In the genomic region with DNA sequence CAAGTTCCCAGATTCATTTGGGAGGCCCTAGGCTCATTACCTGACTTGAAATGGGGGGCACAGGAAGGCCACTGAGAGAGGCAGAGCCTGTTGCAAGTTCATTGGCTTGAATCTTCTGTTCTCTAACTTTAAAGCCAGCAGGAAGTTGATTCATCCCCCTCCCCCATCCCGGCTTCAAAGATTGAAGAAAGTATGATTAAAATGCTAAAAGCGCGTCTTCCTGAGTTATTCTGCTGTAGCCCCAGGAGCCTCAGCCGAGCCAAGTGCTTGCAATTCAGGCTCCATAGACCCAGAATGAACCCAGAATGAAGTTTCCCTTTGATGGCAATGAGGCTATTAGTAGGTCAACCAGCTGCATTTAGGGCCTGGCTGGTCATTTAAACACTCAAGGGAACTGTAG, we compare ENCODE assay signal across 8 cellular contexts. TPM values are rescaled to one million over a fixed set of nuclear protein-coding genes. Genes with fewer than 3 reads are reported as not detected.
A peak's percentile ranks its signal among the peaks of the same experiment; 100 is the strongest.
DNase-seq lines count a peak whose midpoint lies in the region; TF ChIP-seq lines count a peak whose summit lies in the region.

No MANE protein-coding gene starts in this region.

- no peaks in the 10 kb centered on the region for H3K36me3 ChIP-seq in tibial artery

- TF ChIP-seq CTCF in tibial artery (IDR thresholded peaks at IDR 0.05) = no peak

- peak; percentile 60 for DNase-seq in activated CD8-positive, alpha-beta memory T cell treated with anti-CD3 and anti-CD28 coated beads for 24 hours
- no peak for DNase-seq in activated CD8-positive, alpha-beta memory T cell treated with anti-CD3 and anti-CD28 coated beads, Interleukin-2, amount 50 U/mL, for 48 hours
- peak; percentile 39 for DNase-seq in activated naive CD4-positive, alpha-beta T cell treated with anti-CD3 and anti-CD28 coated beads, Interleukin-2, amount 50 U/mL, for 16 hours
- DNase-seq in iPS DF 4.7 (ENCODE audit: extremely low read depth, low spot score) (peak; percentile 53), tibial artery (peak; percentile 63 to 67), GOT3 (lab: John Stamatoyannopoulos, UW) (no peak), NCI-H2196 (lab: John Stamatoyannopoulos, UW; ENCODE audit: unreplicated experiment) (no peak), occipital lobe (lab: John Stamatoyannopoulos, UW) (no peak)

- intact Hi-C loops in tibial artery (cut with DNase I; ENCODE audit: low total_unique reads) = no loop called here

- no peaks in the 10 kb centered on the region for H3K9me3 ChIP-seq in tibial artery

- H3K4me3 ChIP-seq in tibial artery = no peak overlapping the region

- H3K27ac ChIP-seq in tibial artery = peak overlapping the region; percentile 44 to 57

- no peaks in the 10 kb centered on the region for H3K27me3 ChIP-seq in tibial artery

- peaks cover 0 to 58% (median 6%) of the 10 kb centered on the region in 4 donors for H3K4me1 ChIP-seq in tibial artery

RNA-seq across cellular contexts. Expression of a gene that starts 14.7 kb away (rescaled TPM):
- 6.7 TPM for total RNA-seq in occipital lobe

RNA-seq across cellular contexts. Expression of a gene that starts 43.0 kb away (rescaled TPM):
- total RNA-seq in occipital lobe = 13.9 TPM

Comparison
In these comparisons a context has a peak if more than half of its experiments do, and no peak if none do; other contexts are left out.
1. DNase-seq: peak in activated CD8-positive, alpha-beta memory T cell treated with anti-CD3 and anti-CD28 coated beads for 24 hours (single experiment), activated naive CD4-positive, alpha-beta T cell treated with anti-CD3 and anti-CD28 coated beads, Interleukin-2, amount 50 U/mL, for 16 hours (single experiment), iPS DF 4.7 (single experiment) and tibial artery (2 of 2); none in activated CD8-positive, alpha-beta memory T cell treated with anti-CD3 and anti-CD28 coated beads, Interleukin-2, amount 50 U/mL, for 48 hours (single experiment), GOT3 (single experiment), NCI-H2196 (single experiment) and occipital lobe (single experiment).